ENCODE assay signal across 31 cellular contexts in the genomic region with DNA sequence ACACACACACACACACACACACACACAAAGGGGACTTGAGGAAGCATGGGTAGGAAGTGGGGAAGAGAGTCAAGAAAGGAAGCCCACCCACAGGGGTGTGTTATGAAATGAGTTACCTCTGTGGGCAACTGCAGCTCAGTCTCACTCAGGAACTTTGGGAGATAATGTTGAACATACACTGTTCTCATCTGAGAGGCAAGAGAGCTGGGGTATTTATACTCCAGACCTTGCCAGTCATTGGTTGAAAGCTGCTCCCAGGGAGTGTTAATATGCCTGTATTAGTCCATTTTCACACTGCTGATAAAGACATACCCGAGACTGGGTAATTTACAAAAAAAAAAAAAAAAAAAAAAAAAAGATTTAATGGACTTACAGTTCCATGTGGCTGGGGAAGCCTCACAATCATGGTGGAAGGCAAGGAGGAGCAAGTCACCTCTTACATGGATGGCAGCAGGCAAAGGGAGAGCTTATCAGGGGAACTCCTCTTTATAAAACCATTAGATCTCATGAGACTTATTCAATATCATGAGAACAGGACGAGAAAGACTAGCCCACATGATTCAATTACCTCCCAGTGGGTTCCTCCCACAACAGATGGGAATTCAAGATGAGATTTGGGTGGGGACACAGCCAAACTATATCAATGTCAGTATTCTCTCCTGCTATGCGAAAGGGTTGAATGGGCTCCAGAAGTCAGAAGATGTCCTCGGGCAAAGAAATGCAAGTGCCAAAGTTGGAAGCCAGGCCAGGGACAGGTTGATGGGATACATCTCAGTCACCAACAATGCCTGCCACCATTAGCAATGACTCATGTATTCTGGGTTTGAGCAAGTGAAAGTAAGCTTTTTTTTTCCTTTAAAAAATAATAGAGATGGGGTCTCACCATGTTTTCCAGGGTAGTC.
"Had no signal": no experiment of that assay in that cellular context is flagged by ENCODE, and none has a peak within 500 bp of the region (broad histone marks: within the 10 kb centered on the region; RNA-seq: fewer than 3 reads in every experiment).

No MANE protein-coding gene starts in this region.

- H3K4me1 ChIP-seq: Peyer's patch had no signal

- H3K4me1 Mint-ChIP-seq: activated CD4-positive, alpha-beta T cell treated with anti-CD3 and anti-CD28 coated beads, Interleukin-2, amount 10 ng/mL, durations not matched to agents 7 days and 5 days; activated naive CD4-positive, alpha-beta T cell treated with anti-CD3 and anti-CD28 coated beads, Interleukin-2, amount 10 ng/mL, durations not matched to agents 7 days and 5 days; activated naive CD8-positive, alpha-beta T cell treated with anti-CD3 and anti-CD28 coated beads, Interleukin-2, amount 50 U/mL, for 24 hours had no signal

- FAIRE-seq: colon had no signal

- DNase-seq: activated CD4-positive, alpha-beta T cell treated with anti-CD3 and anti-CD28 coated beads, Interleukin-2, amount 10 ng/mL, durations not matched to agents 7 days and 5 days; activated CD4-positive, alpha-beta T cell treated with anti-CD3 and anti-CD28 coated beads, Interleukin-2, amount 50 U/mL, for 48 hours; activated CD8-positive, alpha-beta T cell treated with anti-CD3 and anti-CD28 coated beads, Interleukin-2, amount 10 ng/mL, durations not matched to agents 7 days and 5 days; activated naive CD4-positive, alpha-beta T cell treated with anti-CD3 and anti-CD28 coated beads, Interleukin-2, amount 10 ng/mL, durations not matched to agents 7 days and 5 days; activated naive CD8-positive, alpha-beta T cell treated with anti-CD3 and anti-CD28 coated beads, Interleukin-2, amount 50 U/mL, for 24 hours; activated T-cell treated with anti-CD3 and anti-CD28 coated beads, Interleukin-2, amount 50 U/mL, for 4 hours; anterior cingulate cortex; brain microvascular endothelial cell; central memory CD4-positive, alpha-beta T cell; Karpas-422; MG63; NCI-H1048; NCI-H1105 treated with DMSO at 0.1 percent for 48 hours; NCI-H1436; NCI-H1694; NCI-H1930; NCI-H2081 treated with DMSO at 0.1 percent for 48 hours; NCI-H510A; NCI-H526; NCI-H748 treated with DMSO at 0.1 percent for 48 hours; NK-92 treated with Interleukin-12 subunit alpha and Interleukin-12 subunit beta, amount 100 ng/mL, for 24 hours; PC-3; Peyer's patch; SIG-M5; SW 1271; T1000 had no signal

- H3K9me3 ChIP-seq: Peyer's patch had no signal

- H3K36me3 ChIP-seq: brain microvascular endothelial cell, MG63, Peyer's patch had no signal

- H3K27me3 ChIP-seq: brain microvascular endothelial cell, Peyer's patch had no signal

- H3K4me3 Mint-ChIP-seq: activated CD4-positive, alpha-beta T cell treated with anti-CD3 and anti-CD28 coated beads, Interleukin-2, amount 10 ng/mL, durations not matched to agents 7 days and 5 days; activated CD8-positive, alpha-beta T cell treated with anti-CD3 and anti-CD28 coated beads, Interleukin-2, amount 10 ng/mL, durations not matched to agents 7 days and 5 days; activated naive CD4-positive, alpha-beta T cell treated with anti-CD3 and anti-CD28 coated beads, Interleukin-2, amount 10 ng/mL, durations not matched to agents 7 days and 5 days; activated naive CD8-positive, alpha-beta T cell; activated naive CD8-positive, alpha-beta T cell treated with anti-CD3 and anti-CD28 coated beads, Interleukin-2, amount 50 U/mL, for 24 hours; activated T-cell treated with anti-CD3 and anti-CD28 coated beads, Interleukin-2, amount 50 U/mL, for 4 hours; activated T-helper 1 cell treated with anti-CD3 and anti-CD28 coated beads, Interleukin-12 subunit alpha, Interleukin-12 subunit beta, Interleukin-2, Interleukin-4 antibody, amounts not matched to agents 30 ng/mL and 10 ng/mL and 1 ng/mL, durations not matched to agents 14 hours and 24 hours and 36 hours had no signal

- H3K27me3 Mint-ChIP-seq: activated naive CD8-positive, alpha-beta T cell had no signal

- ATAC-seq: activated CD8-positive, alpha-beta T cell treated with anti-CD3 and anti-CD28 coated beads, Interleukin-2, amount 10 ng/mL, durations not matched to agents 7 days and 5 days; activated naive CD8-positive, alpha-beta T cell treated with anti-CD3 and anti-CD28 coated beads, Interleukin-2, amount 50 U/mL, for 24 hours; activated T-cell treated with anti-CD3 and anti-CD28 coated beads, Interleukin-2, amount 50 U/mL, for 4 hours; PC-3; Right ventricle myocardium inferior had no signal

- H3K27ac ChIP-seq: brain microvascular endothelial cell, Peyer's patch, RWPE1 had no signal

- H3K4me3 ChIP-seq: MG63, Peyer's patch had no signal

- H3K27ac Mint-ChIP-seq: activated CD4-positive, alpha-beta T cell treated with anti-CD3 and anti-CD28 coated beads, Interleukin-2, amount 10 ng/mL, durations not matched to agents 7 days and 5 days; activated CD8-positive, alpha-beta T cell treated with anti-CD3 and anti-CD28 coated beads, Interleukin-2, amount 10 ng/mL, durations not matched to agents 7 days and 5 days; activated naive CD4-positive, alpha-beta T cell treated with anti-CD3 and anti-CD28 coated beads, Interleukin-2, amount 10 ng/mL, durations not matched to agents 7 days and 5 days; activated naive CD8-positive, alpha-beta T cell; activated naive CD8-positive, alpha-beta T cell treated with anti-CD3 and anti-CD28 coated beads, Interleukin-2, amount 50 U/mL, for 24 hours; activated T-helper 1 cell treated with anti-CD3 and anti-CD28 coated beads, Interleukin-12 subunit alpha, Interleukin-12 subunit beta, Interleukin-2, Interleukin-4 antibody, amounts not matched to agents 30 ng/mL and 10 ng/mL and 1 ng/mL, durations not matched to agents 14 hours and 24 hours and 36 hours had no signal
